In genomic region chr4:15681372-15682339, GRCh38 we compare ENCODE assay signal across 1 cellular context.
TF ChIP-seq lines count a peak whose summit lies in the region.

Gene FAM200B, plus strand, starts transcription at chr4:15681827. Its CDS starts 5,151 bp downstream, at chr4:15686978.

TF ChIP-seq in K562, 482 proteins besides CTCF, POLR2A, EP300 and RAD21 (continued from another document and continues in another):
- TF ChIP-seq ZNF592 (IDR thresholded peaks at IDR 0.05): no peak; the same call in 1 of the 2 replicates
- peak; percentile 67; the same call in 1 of the 2 replicates for TF ChIP-seq SIN3B (IDR thresholded peaks at IDR 0.05; ENCODE audit: low read depth)
- TF ChIP-seq ATF1 (CRISPR knock-in tag; IDR thresholded peaks at IDR 0.05): no peak
- peak; percentile 68 for TF ChIP-seq ATF1 (tag; IDR thresholded peaks at IDR 0.05)
- 0 out of 2 replicates have a peak, but pooled peaks have one; percentile 24 for TF ChIP-seq ZEB2 (IDR thresholded peaks at IDR 0.05)
- peak in 1 of 2 experiments; percentile 32; a peak in 1 of 4 replicates for TF ChIP-seq TRIM24 (IDR thresholded peaks at IDR 0.05)
- no peak for TF ChIP-seq KAT8 (IDR thresholded peaks at IDR 0.05; ENCODE audit: low read depth)
- no peak for TF ChIP-seq TFAM (CRISPR knock-in tag; conservative IDR thresholded peaks at IDR 0.05)
- no peak for TF ChIP-seq DMBX1 (CRISPR knock-in tag; IDR thresholded peaks at IDR 0.05; ENCODE audit: borderline replicate concordance)
- TF ChIP-seq ZNF395 (CRISPR knock-in tag; IDR thresholded peaks at IDR 0.05): no peak
- no peak for TF ChIP-seq ZNF23 (CRISPR knock-in tag; IDR thresholded peaks at IDR 0.05)
- TF ChIP-seq MAFK (IDR thresholded peaks at IDR 0.05; ENCODE audit: low read length): no peak
- TF ChIP-seq TCFL5 (CRISPR knock-in tag; conservative IDR thresholded peaks at IDR 0.05): no peak
- peak; percentile 45 for TF ChIP-seq PCBP1 (IDR thresholded peaks at IDR 0.05; ENCODE audit: low read depth, low read length, poor library complexity, severe bottlenecking)
- peak; percentile 51; the same call in 1 of the 2 replicates for TF ChIP-seq KLF6 (CRISPR knock-in tag; IDR thresholded peaks at IDR 0.05; ENCODE audit: borderline replicate concordance)
- no peak for TF ChIP-seq ZZZ3 (IDR thresholded peaks at IDR 0.05)
- TF ChIP-seq MLLT1 (IDR thresholded peaks at IDR 0.05): peak; percentile 77 to 80; a peak in 3 of 4 replicates
- TF ChIP-seq RBM15 (IDR thresholded peaks at IDR 0.05; ENCODE audit: insufficient read depth, low read length): no peak
- TF ChIP-seq THRAP3 (IDR thresholded peaks at IDR 0.05; ENCODE audit: borderline replicate concordance): no peak
- TF ChIP-seq CBX3 (IDR thresholded peaks at IDR 0.05; ENCODE audit: borderline replicate concordance in 1 of 2, low read length in 2 of 2): peak in 1 of 2 experiments; percentile 83; a peak in 2 of 3 replicates
- TF ChIP-seq MAFG (tag; conservative IDR thresholded peaks at IDR 0.05): no peak
- TF ChIP-seq ZNF134 (CRISPR knock-in tag; conservative IDR thresholded peaks at IDR 0.05): no peak
- no peak for TF ChIP-seq ZNF174 (CRISPR knock-in tag; IDR thresholded peaks at IDR 0.05)
- peak; percentile 89; the same call in 1 of the 2 replicates for TF ChIP-seq LCOR (CRISPR knock-in tag; IDR thresholded peaks at IDR 0.05)
- no peak for TF ChIP-seq BMI1 (IDR thresholded peaks at IDR 0.05; ENCODE audit: low read length)
- TF ChIP-seq HNRNPK (IDR thresholded peaks at IDR 0.05; ENCODE audit: low read depth, low read length, poor library complexity, severe bottlenecking): no peak
- peak; percentile 82 for TF ChIP-seq TFAP4 (CRISPR knock-in tag; IDR thresholded peaks at IDR 0.05; ENCODE audit: borderline replicate concordance)
- no peak for TF ChIP-seq CUX1 (CRISPR knock-in tag; IDR thresholded peaks at IDR 0.05)
- TF ChIP-seq HMGN3 (IDR thresholded peaks at IDR 0.05; ENCODE audit: borderline replicate concordance, extremely low read depth, insufficient read length, low read depth, low read length): peak; percentile 61
- peak; percentile 63 to 84 for TF ChIP-seq MNT (conservative IDR thresholded peaks at IDR 0.05)
- TF ChIP-seq ZNF75A (CRISPR knock-in tag; IDR thresholded peaks at IDR 0.05): no peak
- TF ChIP-seq GATAD2B (IDR thresholded peaks at IDR 0.05; ENCODE audit: borderline replicate concordance): no peak
- TF ChIP-seq SIX5 (IDR thresholded peaks at IDR 0.05; ENCODE audit: borderline replicate concordance in 1 of 2, insufficient read depth in 1 of 2, low read depth in 1 of 2, low read length in 2 of 2): no peak
- peak; percentile 23; the same call in 1 of the 2 replicates for TF ChIP-seq RREB1 (CRISPR knock-in tag; IDR thresholded peaks at IDR 0.05)
- TF ChIP-seq NR1H2 (CRISPR knock-in tag; IDR thresholded peaks at IDR 0.05): no peak
- no peak for TF ChIP-seq NFE2 (IDR thresholded peaks at IDR 0.05; ENCODE audit: low read depth)
- no peak for TF ChIP-seq POLR2AphosphoS2 (IDR thresholded peaks at IDR 0.05; ENCODE audit: low read length)
- TF ChIP-seq HDAC6 (IDR thresholded peaks at IDR 0.05; ENCODE audit: low read depth, low read length): no peak
- TF ChIP-seq NR2F6 (CRISPR knock-in tag; IDR thresholded peaks at IDR 0.05): no peak
- TF ChIP-seq E2F3 (CRISPR knock-in tag; IDR thresholded peaks at IDR 0.05): no peak; the same call in 1 of the 2 replicates
- TF ChIP-seq ZNF224 (CRISPR knock-in tag; IDR thresholded peaks at IDR 0.05): peak; percentile 55; the same call in 1 of the 2 replicates
- TF ChIP-seq TOE1 (IDR thresholded peaks at IDR 0.05; ENCODE audit: borderline replicate concordance): no peak
- TF ChIP-seq TOE1 (CRISPR knock-in tag; IDR thresholded peaks at IDR 0.05; ENCODE audit: borderline replicate concordance, low read depth): no peak
- TF ChIP-seq NFIX (CRISPR knock-in tag; IDR thresholded peaks at IDR 0.05; ENCODE audit: low read depth): no peak
- TF ChIP-seq RBM25 (IDR thresholded peaks at IDR 0.05; ENCODE audit: low read depth, low read length, severe bottlenecking): peak; percentile 96
- no peak for TF ChIP-seq ZC3H8 (IDR thresholded peaks at IDR 0.05)
